Comparison of ENCODE assay signal across 24 cellular contexts in genomic region chr9:6675268-6675667, GRCh38. TPM values are rescaled to one million over a fixed set of nuclear protein-coding genes. Genes with fewer than 3 reads are reported as not detected.
"Had no signal": no experiment of that assay in that cellular context is flagged by ENCODE, and none has a peak within 500 bp of the region (broad histone marks: within the 10 kb centered on the region; RNA-seq: fewer than 3 reads in every experiment).

No MANE protein-coding gene starts in this region.

- ATAC-seq: left ventricle myocardium superior; lower lobe of right lung; natural killer cell treated with Interleukin-12 subunit alpha and Interleukin-12 subunit beta and Interleukin-15 and Interleukin-18, amount 100 ng/mL, for 72 hours; sciatic nerve; stimulated activated naive B cell treated with anti-CD40 and anti-IgM and Interleukin-4, amounts not matched to agents 10 μg/mL and 1 μg/mL and 100 μg/mL, for 72 hours; stimulated activated naive CD8-positive, alpha-beta T cell treated with anti-CD3 and anti-CD28 coated beads, Interleukin-15, Interleukin-2, amounts not matched to agents 100 U/mL and 50 U/mL, for 24 hours; upper lobe of right lung had no signal

- H3K36me3 ChIP-seq: lower lobe of right lung, ovary, right atrium auricular region, stomach, thyroid gland, upper lobe of right lung, uterus had no signal

- H2AFZ ChIP-seq: hepatocyte had no signal

- DNase-seq: islet precursor cell; left ventricle myocardium superior; lower lobe of right lung; mammary epithelial cell; mesenchymal stem cell; naive B cell; ovary; stimulated activated CD4-positive, alpha-beta T cell treated with anti-CD3 and anti-CD28 coated beads, Interleukin-12 subunit alpha, Interleukin-12 subunit beta, amount 100 ng/mL, for 4 hours; stimulated activated CD4-positive, alpha-beta T cell treated with anti-CD3 and anti-CD28 coated beads, Interleukin-15, amount 100 ng/mL, for 24 hours; stimulated activated CD4-positive, alpha-beta T cell treated with anti-CD3 and anti-CD28 coated beads, Interleukin-2, amount 100 ng/mL, for 24 hours; stimulated activated CD4-positive, alpha-beta T cell treated with anti-CD3 and anti-CD28 coated beads, Interleukin-4, amount 100 ng/mL, for 1 hour; stimulated activated naive B cell treated with anti-CD40 and anti-IgM and Interleukin-4, amounts not matched to agents 10 μg/mL and 1 μg/mL and 100 μg/mL, for 72 hours; stimulated activated naive CD8-positive, alpha-beta T cell treated with anti-CD3 and anti-CD28 coated beads, Interleukin-15, Interleukin-2, amounts not matched to agents 100 U/mL and 50 U/mL, for 24 hours; stomach; testis; thyroid gland; trophoblast cell; upper lobe of right lung; uterus had no signal

- H3K27ac ChIP-seq: hepatocyte, lower lobe of right lung, ovary, right atrium auricular region, skin epidermis, stomach, testis, thyroid gland, upper lobe of right lung, uterus had no signal

- H3K4me2 ChIP-seq: hepatocyte had no signal

- H3K27me3 ChIP-seq: hepatocyte, ovary, right atrium auricular region, stomach, testis, thyroid gland, upper lobe of right lung, uterus had no signal

- H3K4me3 ChIP-seq: hepatocyte, lower lobe of right lung, ovary, right atrium auricular region, skin epidermis, stomach, testis, thyroid gland, upper lobe of right lung, uterus had no signal

- H3K4me1 ChIP-seq: lower lobe of right lung, right atrium auricular region, testis, uterus had no signal

- H3K79me2 ChIP-seq: hepatocyte had no signal

- H3K9me3 ChIP-seq: lower lobe of right lung, ovary, right atrium auricular region, stomach, testis, thyroid gland, upper lobe of right lung, uterus had no signal

RNA-seq across cellular contexts. Expression of gene GLDC, which starts 29.7 kb away (rescaled TPM):
- total RNA-seq: left ventricle myocardium superior had no signal
